Comparison of ENCODE assay signal across 1 cellular context in genomic region chr5:160418561-160419457, GRCh38.
TF ChIP-seq lines count a peak whose summit lies in the region.

SLU7 (minus strand) TSS chr5:160419081; CDS start chr5:160415294, 3,787 bp downstream.

TF ChIP-seq in HCT116, 20 proteins besides CTCF, POLR2A, EP300 and RAD21 (continued from another document):
- peak; percentile 95 for TF ChIP-seq ZBTB33 (IDR thresholded peaks at IDR 0.05; ENCODE audit: extremely low read depth, insufficient replicate concordance, low read length)
- TF ChIP-seq EZH2phosphoT487 (IDR thresholded peaks at IDR 0.05; ENCODE audit: borderline replicate concordance): no peak
- TF ChIP-seq JUND (IDR thresholded peaks at IDR 0.05): no peak
- no peak for TF ChIP-seq SP1 (IDR thresholded peaks at IDR 0.05; ENCODE audit: low read depth)
- no peak for TF ChIP-seq YY1 (IDR thresholded peaks at IDR 0.05; ENCODE audit: extremely low read depth, insufficient replicate concordance, low read depth, low read length)
- TF ChIP-seq CBX3 (IDR thresholded peaks at IDR 0.05; ENCODE audit: low read depth): peak; percentile 29; the same call in 1 of the 2 replicates
- TF ChIP-seq EGR1 (IDR thresholded peaks at IDR 0.05; ENCODE audit: low read depth): peak; percentile 92
- TF ChIP-seq SIN3A (IDR thresholded peaks at IDR 0.05; ENCODE audit: low read depth): peak; percentile 88
